ENCODE assay signal across 16 cellular contexts in genomic region chr5:44807269-44807668, GRCh38. TPM values are rescaled to one million over a fixed set of nuclear protein-coding genes. Genes with fewer than 3 reads are reported as not detected.
A peak's percentile ranks its signal among the peaks of the same experiment; 100 is the strongest.
DNase-seq lines count a peak whose midpoint lies in the region; ATAC-seq, FAIRE-seq and TF ChIP-seq lines count a peak whose summit lies in the region.
"Had no signal": no experiment of that assay in that cellular context is flagged by ENCODE, and none has a peak within 500 bp of the region (broad histone marks: within the 10 kb centered on the region; RNA-seq: fewer than 3 reads in every experiment).

No MANE protein-coding gene starts in this region.

- H3K9me3 ChIP-seq in heart left ventricle, result no peaks in the 10 kb centered on the region
- H3K9me3 ChIP-seq: mucosa of descending colon, spleen had no signal

- H3K27me3 Mint-ChIP-seq in activated naive CD4-positive, alpha-beta T cell treated with anti-CD3 and anti-CD28 coated beads, Interleukin-2, amount 50 U/mL, for 24 hours, result no peaks in the 10 kb centered on the region
- H3K27me3 Mint-ChIP-seq in type B pancreatic cell, result no peaks in the 10 kb centered on the region

- TF ChIP-seq CTCF in type B pancreatic cell (conservative IDR thresholded peaks at IDR 0.05), result no peak
- no peak for TF ChIP-seq CTCF in heart left ventricle (IDR thresholded peaks at IDR 0.05)

- H3K36me3 ChIP-seq in heart left ventricle, result peaks cover 0 to 16% (median 13%) of the 10 kb centered on the region in 9 donors

- H3K4me3 Mint-ChIP-seq in activated naive CD4-positive, alpha-beta T cell treated with anti-CD3 and anti-CD28 coated beads, Interleukin-2, amount 50 U/mL, for 24 hours, result peak overlapping the region; percentile 19
- H3K4me3 Mint-ChIP-seq in type B pancreatic cell, result peak overlapping the region; percentile 47
- H3K4me3 Mint-ChIP-seq: endodermal cell had no signal

- H3K4me1 Mint-ChIP-seq in activated naive CD4-positive, alpha-beta T cell treated with anti-CD3 and anti-CD28 coated beads, Interleukin-2, amount 50 U/mL, for 24 hours, result peaks cover 35% of the 10 kb centered on the region
- peaks cover 30% of the 10 kb centered on the region for H3K4me1 Mint-ChIP-seq in type B pancreatic cell (ENCODE audit: unreplicated experiment)

- H3K4me3 ChIP-seq in heart left ventricle, result no peak overlapping the region
- H3K4me3 ChIP-seq: mucosa of descending colon had no signal

- FAIRE-seq in GM19239 (lab: Jason Lieb, UNC), result no peak
- FAIRE-seq: D721Med had no signal

- intact Hi-C loops in heart left ventricle (cut with DNase I), result no loop called here

- H3K27ac ChIP-seq in epithelial cell of prostate (peak overlapping the region; percentile 65), heart left ventricle (no peak overlapping the region)

- TF ChIP-seq POLR2A in heart left ventricle (IDR thresholded peaks at IDR 0.05), result no peak

- H3K27ac Mint-ChIP-seq in activated naive CD4-positive, alpha-beta T cell treated with anti-CD3 and anti-CD28 coated beads, Interleukin-2, amount 50 U/mL, for 24 hours, result no peak overlapping the region
- H3K27ac Mint-ChIP-seq in type B pancreatic cell, result no peak overlapping the region
- H3K27ac Mint-ChIP-seq: activated naive CD8-positive, alpha-beta T cell; endodermal cell; H9 had no signal

- no peak for DNase-seq in activated naive CD4-positive, alpha-beta T cell treated with Interleukin-2 at 50 U/mL for 16 hours
- DNase-seq in OCI-M1 (lab: John Stamatoyannopoulos, UW), result peak; percentile 30
- DNase-seq in epithelial cell of prostate (ENCODE audit: low read depth, low spot score), result peak; percentile 27
- DNase-seq in type B pancreatic cell (ENCODE audit: extremely low spot score, unreplicated experiment), result no peak
- no peak for DNase-seq in heart left ventricle
- DNase-seq in GM19239 (ENCODE audit: insufficient read length, low spot score), result no peak
- no peak for DNase-seq in islet precursor cell
- DNase-seq: activated CD4-positive, CD25-positive, alpha-beta regulatory T cell treated with anti-CD3 and anti-CD28 coated beads, Interleukin-2, amount 50 U/mL, for 72 hours; endodermal cell; H9; mucosa of descending colon; NCI-H2029; spleen had no signal

- WGBS in heart left ventricle, 4 donors, result 48 to 66% (median 55%) methylated on average over 1 of the region's 1 CpG

- ATAC-seq in heart left ventricle, result no peak
- ATAC-seq: mucosa of descending colon had no signal

- no peaks in the 10 kb centered on the region for H3K9me3 Mint-ChIP-seq in activated naive CD4-positive, alpha-beta T cell treated with anti-CD3 and anti-CD28 coated beads, Interleukin-2, amount 50 U/mL, for 24 hours
- H3K9me3 Mint-ChIP-seq in type B pancreatic cell, result no peaks in the 10 kb centered on the region
- H3K9me3 Mint-ChIP-seq: endodermal cell, H9 had no signal

- no peaks in the 10 kb centered on the region for H3K27me3 ChIP-seq in heart left ventricle
- H3K27me3 ChIP-seq: spleen had no signal

- H3K4me1 ChIP-seq in heart left ventricle, result peaks cover 5 to 33% (median 20%) of the 10 kb centered on the region in 12 donors

- peaks cover 2% of the 10 kb centered on the region for H3K36me3 Mint-ChIP-seq in activated naive CD4-positive, alpha-beta T cell treated with anti-CD3 and anti-CD28 coated beads, Interleukin-2, amount 50 U/mL, for 24 hours
- peaks cover 9% of the 10 kb centered on the region for H3K36me3 Mint-ChIP-seq in type B pancreatic cell

RNA-seq across cellular contexts. Expression of gene MRPS30, which starts 1.5 kb away (rescaled TPM):
- total RNA-seq in type B pancreatic cell (ENCODE audit: low replicate concordance), result 50.1 and 52.9 TPM in 2 replicates
- 100 to 1,000 TPM in 2 of 9 donors, 10 to 100 TPM in 7; 53.2 to 139 (median 79.8) TPM for total RNA-seq in heart left ventricle
- 10 to 100 TPM; 45.7 to 58.0 TPM for polyA plus RNA-seq in heart left ventricle

Comparison
In these comparisons a context has a peak if more than half of its experiments do, and no peak if none do; other contexts are left out.
1. DNase-seq: peak in OCI-M1 (single experiment) and epithelial cell of prostate (single experiment); none in activated naive CD4-positive, alpha-beta T cell treated with Interleukin-2 at 50 U/mL for 16 hours (single experiment), type B pancreatic cell (single experiment), heart left ventricle (0 of 5), GM19239 (single experiment) and islet precursor cell (single experiment).